In the genomic region with DNA sequence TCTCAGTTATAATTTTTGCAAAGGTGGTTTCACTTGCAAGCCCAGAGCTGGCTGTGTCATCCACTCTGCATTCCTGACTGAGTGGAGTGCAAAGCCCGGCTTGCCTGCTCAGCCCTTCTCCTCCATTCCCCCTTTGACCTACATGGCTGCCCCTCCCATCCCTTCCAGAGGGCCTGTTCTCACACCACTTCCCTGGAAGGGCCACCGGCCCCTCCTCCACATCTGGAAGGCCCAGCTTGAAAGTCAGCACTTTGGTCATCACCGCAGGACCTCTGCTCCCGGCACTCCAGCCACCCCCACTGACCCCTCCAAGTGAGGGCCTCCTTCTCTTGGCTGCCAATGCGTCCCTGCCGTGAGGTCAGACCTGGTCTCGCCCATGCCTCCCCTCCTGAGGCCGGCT, we compare ENCODE assay signal across 18 cellular contexts.
DNase-seq lines count a peak whose midpoint lies in the region; TF ChIP-seq lines count a peak whose summit lies in the region.
"Had no signal": no experiment of that assay in that cellular context is flagged by ENCODE, and none has a peak within 500 bp of the region (broad histone marks: within the 10 kb centered on the region; RNA-seq: fewer than 3 reads in every experiment).

No MANE protein-coding gene starts in this region.

- peaks cover 5% of the 10 kb centered on the region for H3K36me3 Mint-ChIP-seq in mesothelial cell of epicardium

- H3K4me3 Mint-ChIP-seq in mesothelial cell of epicardium = no peak overlapping the region
- H3K4me3 Mint-ChIP-seq: CD4-positive, alpha-beta T cell; naive thymus-derived CD8-positive, alpha-beta T cell had no signal

- H3K27ac Mint-ChIP-seq in mesothelial cell of epicardium = peak overlapping the region; percentile 47
- H3K27ac Mint-ChIP-seq: activated naive CD4-positive, alpha-beta T cell treated with anti-CD3 and anti-CD28 coated beads, Interleukin-2, amount 50 U/mL, for 72 hours; CD4-positive, alpha-beta T cell; naive thymus-derived CD8-positive, alpha-beta T cell had no signal

- peak overlapping the region; percentile 22 for H3K27ac ChIP-seq in cardiac muscle cell
- no peak overlapping the region for H3K27ac ChIP-seq in dorsolateral prefrontal cortex
- no peak overlapping the region for H3K27ac ChIP-seq in coronary artery
- H3K27ac ChIP-seq: heart left ventricle had no signal

- H3K27me3 ChIP-seq in cardiac muscle cell (no peaks in the 10 kb centered on the region), dorsolateral prefrontal cortex (no peaks in the 10 kb centered on the region)

- peaks cover 9% of the 10 kb centered on the region for H3K4me1 ChIP-seq in cardiac muscle cell (ENCODE audit: low read depth)

- peaks cover 23% of the 10 kb centered on the region for H3K4me1 Mint-ChIP-seq in mesothelial cell of epicardium

- intact Hi-C loops in cardiac septum (cut with DNase I) (no loop called here), dorsolateral prefrontal cortex (cut with DNase I) (no loop called here)

- no peaks in the 10 kb centered on the region for H3K9me3 ChIP-seq in cardiac muscle cell (ENCODE audit: low read depth)

- peaks cover 9% of the 10 kb centered on the region for H3K9me3 Mint-ChIP-seq in mesothelial cell of epicardium

- H3K27me3 Mint-ChIP-seq in mesothelial cell of epicardium (ENCODE audit: low read depth) = peaks cover 19% of the 10 kb centered on the region

- no peak overlapping the region for H3K4me3 ChIP-seq in cardiac muscle cell
- no peak overlapping the region for H3K4me3 ChIP-seq in fibroblast of pulmonary artery (replicated peaks; ENCODE audit: low read depth, low read length)
- no peak overlapping the region for H3K4me3 ChIP-seq in dorsolateral prefrontal cortex
- H3K4me3 ChIP-seq in coronary artery = no peak overlapping the region
- H3K4me3 ChIP-seq: heart left ventricle had no signal

- no peaks in the 10 kb centered on the region for H3K36me3 ChIP-seq in cardiac muscle cell
- H3K36me3 ChIP-seq: heart left ventricle had no signal

- DNase-seq in cardiac muscle cell (ENCODE audit: low read depth in 1 of 2, low spot score in 1 of 2) = peak; percentile 46 to 72
- DNase-seq in cardiac septum (ENCODE audit: low spot score) = no peak
- peak; percentile 38 for DNase-seq in fibroblast of pulmonary artery (ENCODE audit: low read depth)
- no peak for DNase-seq in mesothelial cell of epicardium (ENCODE audit: low spot score in 2 of 2, unreplicated experiment in 2 of 2)
- DNase-seq in dorsolateral prefrontal cortex = no peak
- DNase-seq in germinal center (ENCODE audit: low spot score) = no peak
- DNase-seq in T-helper 2 cell = no peak
- DNase-seq in coronary artery (ENCODE audit: low spot score) = no peak
- DNase-seq: activated CD4-positive, alpha-beta T cell treated with anti-CD3 and anti-CD28 coated beads, Interleukin-2, amount 50 U/mL, for 1 hour; CD4-positive, alpha-beta T cell; DMS79; heart left ventricle; naive thymus-derived CD8-positive, alpha-beta T cell; NCI-H1930; NCI-H524 treated with DMSO at 0.1 percent for 48 hours; OCI-M1; stimulated activated CD4-positive, alpha-beta T cell treated with anti-CD3 and anti-CD28 coated beads, Interleukin-4, amount 100 ng/mL, for 24 hours had no signal

- TF ChIP-seq CTCF in cardiac muscle cell (IDR thresholded peaks at IDR 0.05; ENCODE audit: low read depth, low read length) (no peak), fibroblast of pulmonary artery (IDR thresholded peaks at IDR 0.05; ENCODE audit: low read length, missing control alignments) (no peak), mesothelial cell of epicardium (IDR thresholded peaks at IDR 0.05; ENCODE audit: unreplicated experiment) (no peak), dorsolateral prefrontal cortex (IDR thresholded peaks at IDR 0.05 in 54 of 56, conservative IDR thresholded peaks at IDR 0.05 in 2 of 56; ENCODE audit: low read depth in 1 of 56, partially characterized antibody in 56 of 56) (no peak), coronary artery (IDR thresholded peaks at IDR 0.05) (no peak)

Comparison
In these comparisons a context has a peak if more than half of its experiments do, and no peak if none do; other contexts are left out.
1. DNase-seq: peak in cardiac muscle cell (2 of 2) and fibroblast of pulmonary artery (single experiment); none in cardiac septum (single experiment), mesothelial cell of epicardium (0 of 2), dorsolateral prefrontal cortex (0 of 10), germinal center (single experiment), T-helper 2 cell (0 of 5) and coronary artery (single experiment).